11 cellular contexts compared by ENCODE assay signal in genomic region chr14:68576496-68577244, GRCh38.
A peak's percentile ranks its signal among the peaks of the same experiment; 100 is the strongest.
DNase-seq lines count a peak whose midpoint lies in the region; ATAC-seq and TF ChIP-seq lines count a peak whose summit lies in the region.
"Had no signal": no experiment of that assay in that cellular context is flagged by ENCODE, and none has a peak within 500 bp of the region (broad histone marks: within the 10 kb centered on the region; RNA-seq: fewer than 3 reads in every experiment).

No MANE protein-coding gene starts in this region.

- H3K4me1 ChIP-seq in GM23248 (ENCODE audit: insufficient read depth) (peaks cover 38% of the 10 kb centered on the region), SJCRH30 (peaks cover 66% of the 10 kb centered on the region)

- 0 out of 2 replicates have a peak overlapping the region, but pooled peaks have one; percentile 4 for H2AFZ ChIP-seq in GM23248

- WGBS in GM23248 (ENCODE audit: low coverage in 1 of 2, low lambda C conversion rate in 2 of 2, missing lambda C conversion rate in 2 of 2), 2 experiments, result 73 to 82% methylated on average over 4 of the region's 4 CpGs
- WGBS in lower leg skin, 2 donors, result 76 to 83% methylated on average over 4 of the region's 4 CpGs

- no peak for TF ChIP-seq CTCF in lower leg skin (IDR thresholded peaks at IDR 0.05)

- H3K9me3 ChIP-seq in GM23248 (ENCODE audit: low read depth) (no peaks in the 10 kb centered on the region), SJCRH30 (replicated peaks) (no peaks in the 10 kb centered on the region)
- H3K9me3 ChIP-seq: ovary had no signal

- H3K36me3 ChIP-seq in GM23248 (ENCODE audit: low read depth), result no peaks in the 10 kb centered on the region
- H3K36me3 ChIP-seq in SJCRH30, result no peaks in the 10 kb centered on the region
- H3K36me3 ChIP-seq: ovary had no signal

- H4K20me1 ChIP-seq in GM23248 (ENCODE audit: insufficient read depth), result no peaks in the 10 kb centered on the region

- H3K27me3 ChIP-seq in GM23248 (replicated peaks; ENCODE audit: insufficient read depth) (no peaks in the 10 kb centered on the region), SJCRH30 (no peaks in the 10 kb centered on the region)
- H3K27me3 ChIP-seq: ovary had no signal

- no peaks in the 10 kb centered on the region for H3K9me2 ChIP-seq in GM23248 (ENCODE audit: insufficient read depth)

- peak overlapping the region; percentile 58 for H3K9ac ChIP-seq in GM23248

- DNase-seq in GM23248, result peak; percentile 64
- DNase-seq in SJCRH30, result no peak
- DNase-seq in fibroblast of peridontal ligament (ENCODE audit: extremely low read depth), result peak; percentile 80
- no peak for DNase-seq in activated CD4-positive, CD25-positive, alpha-beta regulatory T cell treated with anti-CD3 and anti-CD28 coated beads, Interleukin-2, amount 50 U/mL, for 72 hours
- DNase-seq in NCI-H1436 treated with DMSO at 0.1 percent for 48 hours (lab: John Stamatoyannopoulos, UW), result no peak
- no peak for DNase-seq in lower leg skin (ENCODE audit: low spot score in 2 of 2)
- DNase-seq: activated T-cell treated with anti-CD3 and anti-CD28 coated beads for 4 hours, T-helper 1 cell had no signal

- H3K79me2 ChIP-seq in GM23248 (ENCODE audit: insufficient read depth), result no peaks in the 10 kb centered on the region

- TF ChIP-seq POLR2A in lower leg skin (IDR thresholded peaks at IDR 0.05), result no peak

- peak overlapping the region; percentile 5 for H3K4me2 ChIP-seq in GM23248 (ENCODE audit: unreplicated experiment)

- intact Hi-C loops in lower leg skin (cut with DNase I; ENCODE audit: low total_unique reads), result no loop called here

- peaks cover 26% of the 10 kb centered on the region for H3F3A ChIP-seq in GM23248 (ENCODE audit: insufficient read depth)

- in situ Hi-C loops in GM23248 (cut with MboI), result no loop called here

- peak overlapping the region; percentile 96 for H3K27ac ChIP-seq in GM23248
- peak overlapping the region; percentile 71 for H3K27ac ChIP-seq in SJCRH30
- H3K27ac ChIP-seq in skin epidermis, result peak overlapping the region in 14 of 21 experiments; percentile 18 to 86 (median 54)
- H3K27ac ChIP-seq: ovary had no signal

- H3K4me3 ChIP-seq in GM23248 (no peak overlapping the region), SJCRH30 (no peak overlapping the region), skin epidermis (no peak overlapping the region), lower leg skin (ENCODE audit: low read depth, poor library complexity, severe bottlenecking) (no peak overlapping the region)
- H3K4me3 ChIP-seq: ovary had no signal

- no peak for ATAC-seq in GM18868 (IDR thresholded peaks at IDR 0.05; ENCODE audit: unreplicated experiment)

Comparison
In these comparisons a context has a peak if more than half of its experiments do, and no peak if none do; other contexts are left out.
1. DNase-seq: peak in GM23248 (single experiment) and fibroblast of peridontal ligament (single experiment); none in SJCRH30 (0 of 2), activated CD4-positive, CD25-positive, alpha-beta regulatory T cell treated with anti-CD3 and anti-CD28 coated beads, Interleukin-2, amount 50 U/mL, for 72 hours (single experiment), NCI-H1436 treated with DMSO at 0.1 percent for 48 hours (single experiment) and lower leg skin (0 of 2).
2. Peak in every context shown above with its lines, with median percentiles within 50 percentile points of each other: H3K27ac ChIP-seq.